22 cellular contexts compared by ENCODE assay signal in genomic region chr11:29395555-29396072, GRCh38.
"Had no signal": no experiment of that assay in that cellular context is flagged by ENCODE, and none has a peak within 500 bp of the region (broad histone marks: within the 10 kb centered on the region; RNA-seq: fewer than 3 reads in every experiment).

No MANE protein-coding gene starts in this region.

- DNase-seq: effector memory CD8-positive, alpha-beta T cell; esophagus squamous epithelium; foreskin keratinocyte; left colon; left ventricle myocardium superior; mesenchymal stem cell; midbrain; naive B cell; occipital lobe; pancreas; right cardiac atrium; stimulated activated CD4-positive, alpha-beta T cell treated with anti-CD3 and anti-CD28 coated beads, Interleukin-4, amount 100 ng/mL, for 1 hour; tibial artery; upper lobe of left lung; uterus had no signal

- H3K4me3 ChIP-seq: esophagus squamous epithelium, hepatocyte, lung, pancreas, tibial artery, upper lobe of left lung, uterus had no signal

- H3K9me3 ChIP-seq: esophagus squamous epithelium, pancreas, tibial artery, upper lobe of left lung, uterus had no signal

- H3K4me1 Mint-ChIP-seq: naive B cell; stimulated activated memory B cell treated with anti-CD40 and anti-IgM and Interleukin-4, amounts not matched to agents 10 μg/mL and 1 μg/mL and 100 μg/mL, for 72 hours had no signal

- H3K36me3 ChIP-seq: esophagus squamous epithelium, pancreas, tibial artery, upper lobe of left lung, uterus had no signal

- ATAC-seq: effector memory CD8-positive, alpha-beta T cell; foreskin keratinocyte; left colon; left ventricle myocardium superior; pancreas; right cardiac atrium had no signal

- H2AFZ ChIP-seq: hepatocyte had no signal

- H3K79me2 ChIP-seq: hepatocyte had no signal

- H3K27ac Mint-ChIP-seq: dendritic cell treated with granulocyte-macrophage colony-stimulating factor and Interleukin-4, amounts not matched to agents 40 ng/mL and 50 ng/mL, for 4 days; effector memory CD8-positive, alpha-beta T cell; naive B cell; nephron; progenitor cell of endocrine pancreas; stimulated activated memory B cell treated with anti-CD40 and anti-IgM and Interleukin-4, amounts not matched to agents 10 μg/mL and 1 μg/mL and 100 μg/mL, for 72 hours; stimulated activated naive CD8-positive, alpha-beta T cell treated with anti-CD3 and anti-CD28 coated beads, Interleukin-15, Interleukin-2, amounts not matched to agents 100 ng/mL and 50 ng/mL, for 24 hours had no signal

- FAIRE-seq: pancreas had no signal

- H3K27ac ChIP-seq: esophagus squamous epithelium, foreskin keratinocyte, hepatocyte, pancreas, tibial artery, upper lobe of left lung, uterus had no signal

- H3K4me3 Mint-ChIP-seq: dendritic cell treated with granulocyte-macrophage colony-stimulating factor and Interleukin-4, amounts not matched to agents 40 ng/mL and 50 ng/mL, for 4 days; effector memory CD8-positive, alpha-beta T cell; naive B cell; nephron; stimulated activated memory B cell treated with anti-CD40 and anti-IgM and Interleukin-4, amounts not matched to agents 10 μg/mL and 1 μg/mL and 100 μg/mL, for 72 hours; stimulated activated naive CD8-positive, alpha-beta T cell treated with anti-CD3 and anti-CD28 coated beads, Interleukin-15, Interleukin-2, amounts not matched to agents 100 ng/mL and 50 ng/mL, for 24 hours had no signal

- H3K4me1 ChIP-seq: esophagus squamous epithelium, foreskin keratinocyte, pancreas, tibial artery, upper lobe of left lung, uterus had no signal

- H3K36me3 Mint-ChIP-seq: naive B cell; stimulated activated memory B cell treated with anti-CD40 and anti-IgM and Interleukin-4, amounts not matched to agents 10 μg/mL and 1 μg/mL and 100 μg/mL, for 72 hours had no signal

- H3K27me3 ChIP-seq: esophagus squamous epithelium, foreskin keratinocyte, hepatocyte, pancreas, tibial artery, upper lobe of left lung, uterus had no signal

- H3K27me3 Mint-ChIP-seq: dendritic cell treated with granulocyte-macrophage colony-stimulating factor and Interleukin-4, amounts not matched to agents 40 ng/mL and 50 ng/mL, for 4 days; effector memory CD8-positive, alpha-beta T cell; naive B cell; progenitor cell of endocrine pancreas; stimulated activated memory B cell treated with anti-CD40 and anti-IgM and Interleukin-4, amounts not matched to agents 10 μg/mL and 1 μg/mL and 100 μg/mL, for 72 hours; stimulated activated naive CD8-positive, alpha-beta T cell treated with anti-CD3 and anti-CD28 coated beads, Interleukin-15, Interleukin-2, amounts not matched to agents 100 ng/mL and 50 ng/mL, for 24 hours had no signal

- H3K4me2 ChIP-seq: hepatocyte had no signal
